In the genomic region with DNA sequence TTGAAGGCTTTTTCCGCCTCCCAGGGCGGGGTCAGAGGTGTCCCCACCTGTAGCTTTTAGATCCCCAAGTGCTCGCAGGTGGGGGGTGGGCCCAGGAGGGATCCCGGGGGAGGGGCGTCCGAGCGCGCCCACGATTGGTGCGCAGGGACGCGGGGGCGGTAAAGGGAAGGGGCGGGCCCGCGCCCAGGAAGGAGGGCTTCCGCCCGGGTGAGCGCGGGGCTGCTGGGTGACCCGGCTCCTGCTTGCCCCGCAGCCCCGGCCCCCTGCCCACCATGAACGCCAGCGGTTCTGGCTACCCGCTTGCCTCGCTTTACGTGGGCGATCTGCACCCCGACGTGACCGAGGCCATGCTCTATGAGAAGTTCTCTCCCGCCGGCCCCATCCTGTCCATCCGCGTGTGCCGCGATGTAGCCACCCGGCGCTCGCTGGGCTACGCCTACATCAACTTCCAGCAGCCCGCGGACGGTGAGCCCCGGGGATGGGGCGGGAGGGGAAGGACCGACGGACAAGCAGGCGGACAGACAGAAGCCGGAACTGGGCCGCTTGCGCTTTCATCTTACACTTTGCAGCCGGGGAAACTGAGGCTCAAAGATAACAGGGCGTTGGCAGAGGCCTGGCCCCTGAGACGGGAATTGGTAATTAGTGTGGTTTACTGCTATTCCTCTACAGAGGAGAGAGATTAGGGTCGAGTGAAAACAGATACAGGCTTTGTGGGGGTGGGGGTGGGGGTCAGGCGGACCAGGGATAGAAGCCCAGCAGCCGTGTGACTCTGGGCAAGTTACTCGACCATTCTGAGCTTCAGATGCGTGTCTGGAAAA, we compare ENCODE assay signal across 1 cellular context.
TF ChIP-seq lines count a peak whose summit lies in the region.

A gene (plus strand): TSS at position 189 of the 818 bp plus-strand sequence. CDS start 84 bp downstream, at position 273.

TF ChIP-seq in IMR-90, 13 proteins besides CTCF, POLR2A, EP300 and RAD21:
- TF ChIP-seq MAFK (IDR thresholded peaks at IDR 0.05; ENCODE audit: low read depth, low read length) (no peak), MXI1 (IDR thresholded peaks at IDR 0.05; ENCODE audit: borderline replicate concordance, low read depth, low read length) (peak; percentile 91), MAZ (IDR thresholded peaks at IDR 0.05; ENCODE audit: borderline replicate concordance, low read depth, low read length) (peak; percentile 62; the same call in 1 of the 2 replicates), CHD1 (IDR thresholded peaks at IDR 0.05; ENCODE audit: low read depth, low read length) (no peak), BHLHE40 (IDR thresholded peaks at IDR 0.05; ENCODE audit: low read depth, low read length) (no peak)
